2 cellular contexts compared by ENCODE assay signal in genomic region chr6:15490242-15491100, GRCh38.
TF ChIP-seq lines count a peak whose summit lies in the region.

No MANE protein-coding gene starts in this region.

TF ChIP-seq in WTC11, 78 proteins besides CTCF, POLR2A, EP300 and RAD21 (continued from another document):
- TF ChIP-seq, protein P1, sequence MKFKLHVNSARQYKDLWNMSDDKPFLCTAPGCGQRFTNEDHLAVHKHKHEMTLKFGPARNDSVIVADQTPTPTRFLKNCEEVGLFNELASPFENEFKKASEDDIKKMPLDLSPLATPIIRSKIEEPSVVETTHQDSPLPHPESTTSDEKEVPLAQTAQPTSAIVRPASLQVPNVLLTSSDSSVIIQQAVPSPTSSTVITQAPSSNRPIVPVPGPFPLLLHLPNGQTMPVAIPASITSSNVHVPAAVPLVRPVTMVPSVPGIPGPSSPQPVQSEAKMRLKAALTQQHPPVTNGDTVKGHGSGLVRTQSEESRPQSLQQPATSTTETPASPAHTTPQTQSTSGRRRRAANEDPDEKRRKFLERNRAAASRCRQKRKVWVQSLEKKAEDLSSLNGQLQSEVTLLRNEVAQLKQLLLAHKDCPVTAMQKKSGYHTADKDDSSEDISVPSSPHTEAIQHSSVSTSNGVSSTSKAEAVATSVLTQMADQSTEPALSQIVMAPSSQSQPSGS (CRISPR knock-in tag; IDR thresholded peaks at IDR 0.05; ENCODE audit: borderline replicate concordance, low read depth) = no peak
- TF ChIP-seq PRRX2 (CRISPR knock-in tag; IDR thresholded peaks at IDR 0.05) (no peak), RELA (CRISPR knock-in tag; IDR thresholded peaks at IDR 0.05; ENCODE audit: borderline replicate concordance) (no peak), TCF7 (CRISPR knock-in tag; IDR thresholded peaks at IDR 0.05; ENCODE audit: low read depth) (no peak), ZBTB21 (CRISPR knock-in tag; IDR thresholded peaks at IDR 0.05; ENCODE audit: borderline replicate concordance) (no peak), CDX4 (CRISPR knock-in tag; IDR thresholded peaks at IDR 0.05; ENCODE audit: borderline replicate concordance) (no peak), RORB (CRISPR knock-in tag; IDR thresholded peaks at IDR 0.05) (no peak), ZSCAN18 (CRISPR knock-in tag; IDR thresholded peaks at IDR 0.05) (no peak)
- TF ChIP-seq, protein P2, sequence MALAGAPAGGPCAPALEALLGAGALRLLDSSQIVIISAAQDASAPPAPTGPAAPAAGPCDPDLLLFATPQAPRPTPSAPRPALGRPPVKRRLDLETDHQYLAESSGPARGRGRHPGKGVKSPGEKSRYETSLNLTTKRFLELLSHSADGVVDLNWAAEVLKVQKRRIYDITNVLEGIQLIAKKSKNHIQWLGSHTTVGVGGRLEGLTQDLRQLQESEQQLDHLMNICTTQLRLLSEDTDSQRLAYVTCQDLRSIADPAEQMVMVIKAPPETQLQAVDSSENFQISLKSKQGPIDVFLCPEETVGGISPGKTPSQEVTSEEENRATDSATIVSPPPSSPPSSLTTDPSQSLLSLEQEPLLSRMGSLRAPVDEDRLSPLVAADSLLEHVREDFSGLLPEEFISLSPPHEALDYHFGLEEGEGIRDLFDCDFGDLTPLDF (CRISPR knock-in tag; IDR thresholded peaks at IDR 0.05) = no peak

TF ChIP-seq in SK-N-SH, 30 proteins besides CTCF, POLR2A, EP300 and RAD21 (continued from another document):
- TF ChIP-seq JUND (IDR thresholded peaks at IDR 0.05) (no peak), GABPA (IDR thresholded peaks at IDR 0.05; ENCODE audit: low read depth) (no peak), RCOR1 (IDR thresholded peaks at IDR 0.05; ENCODE audit: low read length) (no peak), FOSL2 (IDR thresholded peaks at IDR 0.05; ENCODE audit: borderline replicate concordance, low read depth) (no peak), TAF1 (IDR thresholded peaks at IDR 0.05; ENCODE audit: borderline replicate concordance, low read depth, low read length) (no peak), YY1 (IDR thresholded peaks at IDR 0.05; ENCODE audit: low read depth) (no peak), RFX5 (IDR thresholded peaks at IDR 0.05; ENCODE audit: low read length) (no peak), NFIC (IDR thresholded peaks at IDR 0.05; ENCODE audit: borderline replicate concordance) (no peak), USF2 (IDR thresholded peaks at IDR 0.05; ENCODE audit: borderline replicate concordance, low read depth, low read length) (no peak), SIN3A (IDR thresholded peaks at IDR 0.05; ENCODE audit: borderline replicate concordance, low read depth, low read length) (no peak), FOXM1 (IDR thresholded peaks at IDR 0.05; ENCODE audit: low read depth) (no peak), ELF1 (IDR thresholded peaks at IDR 0.05) (no peak), POLR2AphosphoS5 (IDR thresholded peaks at IDR 0.05; ENCODE audit: low read depth, low read length) (no peak)
- TF ChIP-seq, protein P3, sequence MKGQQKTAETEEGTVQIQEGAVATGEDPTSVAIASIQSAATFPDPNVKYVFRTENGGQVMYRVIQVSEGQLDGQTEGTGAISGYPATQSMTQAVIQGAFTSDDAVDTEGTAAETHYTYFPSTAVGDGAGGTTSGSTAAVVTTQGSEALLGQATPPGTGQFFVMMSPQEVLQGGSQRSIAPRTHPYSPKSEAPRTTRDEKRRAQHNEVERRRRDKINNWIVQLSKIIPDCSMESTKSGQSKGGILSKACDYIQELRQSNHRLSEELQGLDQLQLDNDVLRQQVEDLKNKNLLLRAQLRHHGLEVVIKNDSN (IDR thresholded peaks at IDR 0.05; ENCODE audit: borderline replicate concordance, low read depth) = no peak
- TF ChIP-seq, protein P4, sequence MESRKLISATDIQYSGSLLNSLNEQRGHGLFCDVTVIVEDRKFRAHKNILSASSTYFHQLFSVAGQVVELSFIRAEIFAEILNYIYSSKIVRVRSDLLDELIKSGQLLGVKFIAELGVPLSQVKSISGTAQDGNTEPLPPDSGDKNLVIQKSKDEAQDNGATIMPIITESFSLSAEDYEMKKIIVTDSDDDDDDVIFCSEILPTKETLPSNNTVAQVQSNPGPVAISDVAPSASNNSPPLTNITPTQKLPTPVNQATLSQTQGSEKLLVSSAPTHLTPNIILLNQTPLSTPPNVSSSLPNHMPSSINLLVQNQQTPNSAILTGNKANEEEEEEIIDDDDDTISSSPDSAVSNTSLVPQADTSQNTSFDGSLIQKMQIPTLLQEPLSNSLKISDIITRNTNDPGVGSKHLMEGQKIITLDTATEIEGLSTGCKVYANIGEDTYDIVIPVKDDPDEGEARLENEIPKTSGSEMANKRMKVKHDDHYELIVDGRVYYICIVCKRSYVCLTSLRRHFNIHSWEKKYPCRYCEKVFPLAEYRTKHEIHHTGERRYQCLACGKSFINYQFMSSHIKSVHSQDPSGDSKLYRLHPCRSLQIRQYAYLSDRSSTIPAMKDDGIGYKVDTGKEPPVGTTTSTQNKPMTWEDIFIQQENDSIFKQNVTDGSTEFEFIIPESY (IDR thresholded peaks at IDR 0.05; ENCODE audit: borderline replicate concordance, low read depth) = no peak
- TF ChIP-seq, protein P5, sequence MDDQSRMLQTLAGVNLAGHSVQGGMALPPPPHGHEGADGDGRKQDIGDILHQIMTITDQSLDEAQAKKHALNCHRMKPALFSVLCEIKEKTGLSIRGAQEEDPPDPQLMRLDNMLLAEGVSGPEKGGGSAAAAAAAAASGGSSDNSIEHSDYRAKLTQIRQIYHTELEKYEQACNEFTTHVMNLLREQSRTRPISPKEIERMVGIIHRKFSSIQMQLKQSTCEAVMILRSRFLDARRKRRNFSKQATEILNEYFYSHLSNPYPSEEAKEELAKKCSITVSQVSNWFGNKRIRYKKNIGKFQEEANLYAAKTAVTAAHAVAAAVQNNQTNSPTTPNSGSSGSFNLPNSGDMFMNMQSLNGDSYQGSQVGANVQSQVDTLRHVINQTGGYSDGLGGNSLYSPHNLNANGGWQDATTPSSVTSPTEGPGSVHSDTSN (IDR thresholded peaks at IDR 0.05) = no peak
